ENCODE assay signal across 20 cellular contexts in the genomic region with DNA sequence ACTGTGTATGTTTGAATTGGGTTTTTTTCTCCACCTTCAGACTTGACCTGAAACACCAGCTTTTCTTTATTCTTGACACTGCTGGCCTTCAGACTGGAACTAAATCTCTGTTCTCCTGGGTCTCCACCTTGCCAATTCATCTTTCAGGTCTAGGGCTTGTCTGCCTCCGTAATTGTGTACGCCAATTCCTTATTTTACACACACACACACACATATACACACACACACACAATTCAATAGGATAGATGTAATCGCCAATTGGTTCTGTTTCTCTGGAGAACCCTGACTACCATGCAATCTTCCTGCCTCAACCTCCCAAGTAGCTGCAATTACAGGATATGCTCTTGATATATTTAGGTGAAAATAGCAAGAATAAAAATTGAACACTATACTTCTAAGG. TPM values are rescaled to one million over a fixed set of nuclear protein-coding genes. Genes with fewer than 3 reads are reported as not detected.
DNase-seq lines count a peak whose midpoint lies in the region; ATAC-seq and TF ChIP-seq lines count a peak whose summit lies in the region.
"Had no signal": no experiment of that assay in that cellular context is flagged by ENCODE, and none has a peak within 500 bp of the region (broad histone marks: within the 10 kb centered on the region; RNA-seq: fewer than 3 reads in every experiment).

No MANE protein-coding gene starts in this region.

- no peaks in the 10 kb centered on the region for H3K27me3 Mint-ChIP-seq in activated CD4-positive, alpha-beta memory T cell treated with anti-CD3 and anti-CD28 coated beads, Interleukin-2, amount 10 ng/mL, durations not matched to agents 7 days and 5 days
- H3K27me3 Mint-ChIP-seq in activated CD4-positive, alpha-beta memory T cell treated with anti-CD3 and anti-CD28 coated beads for 36 hours: no peaks in the 10 kb centered on the region
- no peaks in the 10 kb centered on the region for H3K27me3 Mint-ChIP-seq in CD4-positive, alpha-beta memory T cell
- no peaks in the 10 kb centered on the region for H3K27me3 Mint-ChIP-seq in WTC11 (ENCODE audit: low read depth)
- H3K27me3 Mint-ChIP-seq in natural killer cell treated with Interleukin-12 subunit alpha and Interleukin-12 subunit beta and Interleukin-15 and Interleukin-18, amount 100 ng/mL, for 72 hours: no peaks in the 10 kb centered on the region
- H3K27me3 Mint-ChIP-seq: type B pancreatic cell had no signal

- H3K4me3 Mint-ChIP-seq in activated CD4-positive, alpha-beta memory T cell treated with anti-CD3 and anti-CD28 coated beads, Interleukin-2, amount 10 ng/mL, durations not matched to agents 7 days and 5 days: no peak overlapping the region
- H3K4me3 Mint-ChIP-seq in activated CD4-positive, alpha-beta memory T cell treated with anti-CD3 and anti-CD28 coated beads for 36 hours: no peak overlapping the region
- peak overlapping the region; percentile 9 to 89 (median 32) for H3K4me3 Mint-ChIP-seq in CD4-positive, alpha-beta memory T cell
- H3K4me3 Mint-ChIP-seq in WTC11: no peak overlapping the region
- peak overlapping the region; percentile 52 for H3K4me3 Mint-ChIP-seq in natural killer cell treated with Interleukin-12 subunit alpha and Interleukin-12 subunit beta and Interleukin-15 and Interleukin-18, amount 100 ng/mL, for 72 hours
- H3K4me3 Mint-ChIP-seq: type B pancreatic cell had no signal

- POLR2A ChIA-PET in activated CD4-positive, alpha-beta memory T cell treated with anti-CD3 and anti-CD28 coated beads, Interleukin-2, amount 10 ng/mL, durations not matched to agents 7 days and 5 days (lab: Charles Lee): interaction anchor here (1.0 to 2.1 kb wide), 13 partner anchors 9 to 208 kb away, joined by 3 to 23 read pairs (median 5); a partner anchor contains a TSS
- POLR2A ChIA-PET in activated CD4-positive, alpha-beta memory T cell treated with anti-CD3 and anti-CD28 coated beads for 36 hours (lab: Charles Lee): no interaction called here
- POLR2A ChIA-PET in CD4-positive, alpha-beta memory T cell (lab: Charles Lee; ENCODE audit: partially characterized antibody): interaction anchor here (0.8 to 2.7 kb wide), 11 partner anchors 9 to 125 kb away, joined by 3 to 40 read pairs (median 6); a partner anchor contains a TSS
- POLR2A ChIA-PET in WTC11 (lab: Charles Lee): no interaction called here

- DNase-seq in activated CD4-positive, alpha-beta memory T cell treated with anti-CD3 and anti-CD28 coated beads, Interleukin-2, amount 10 ng/mL, durations not matched to agents 7 days and 5 days: no peak
- DNase-seq in activated CD4-positive, alpha-beta memory T cell treated with anti-CD3 and anti-CD28 coated beads for 36 hours: no peak
- DNase-seq in CD4-positive, alpha-beta memory T cell: no peak
- no peak for DNase-seq in WTC11 (ENCODE audit: low spot score)
- no peak for DNase-seq in natural killer cell treated with Interleukin-12 subunit alpha and Interleukin-12 subunit beta and Interleukin-15 and Interleukin-18, amount 100 ng/mL, for 72 hours (ENCODE audit: low spot score)
- no peak for DNase-seq in NCI-H1092 treated with DMSO at 0.1 percent for 48 hours (lab: John Stamatoyannopoulos, UW)
- DNase-seq in globus pallidus (ENCODE audit: low spot score): no peak
- DNase-seq: BE2C, cerebellar nuclear complex, kidney glomerular epithelial cell, NCI-H1092, NCI-H1930, NCI-H526 treated with DMSO at 0.1 percent for 48 hours, WERI-Rb-1 had no signal

- H3K27ac Mint-ChIP-seq in activated CD4-positive, alpha-beta memory T cell treated with anti-CD3 and anti-CD28 coated beads, Interleukin-2, amount 10 ng/mL, durations not matched to agents 7 days and 5 days: peak overlapping the region; percentile 84
- no peak overlapping the region for H3K27ac Mint-ChIP-seq in activated CD4-positive, alpha-beta memory T cell treated with anti-CD3 and anti-CD28 coated beads for 36 hours
- peak overlapping the region; percentile 70 to 97 (median 93) for H3K27ac Mint-ChIP-seq in CD4-positive, alpha-beta memory T cell
- peak overlapping the region; percentile 15; the same call in 1 of the 2 replicates for H3K27ac Mint-ChIP-seq in WTC11
- peak overlapping the region; percentile 50 to 66 for H3K27ac Mint-ChIP-seq in natural killer cell treated with Interleukin-12 subunit alpha and Interleukin-12 subunit beta and Interleukin-15 and Interleukin-18, amount 100 ng/mL, for 72 hours
- H3K27ac Mint-ChIP-seq: type B pancreatic cell had no signal

- no peak overlapping the region for H3K27ac ChIP-seq in CD4-positive, alpha-beta memory T cell (ENCODE audit: low read depth, low read length)
- H3K27ac ChIP-seq: A549, psoas muscle, SJSA1, WERI-Rb-1 had no signal

- ATAC-seq in WTC11 (no peak), GM19023 (IDR thresholded peaks at IDR 0.05; ENCODE audit: unreplicated experiment) (no peak)
- ATAC-seq in natural killer cell treated with Interleukin-12 subunit alpha and Interleukin-12 subunit beta and Interleukin-15 and Interleukin-18, amount 100 ng/mL, for 72 hours: no peak
- ATAC-seq: A549 had no signal

- H3K36me3 ChIP-seq in CD4-positive, alpha-beta memory T cell (ENCODE audit: insufficient read depth, low read length): no peaks in the 10 kb centered on the region
- H3K36me3 ChIP-seq: BE2C, SJSA1, WERI-Rb-1 had no signal

- H3K9me3 Mint-ChIP-seq in activated CD4-positive, alpha-beta memory T cell treated with anti-CD3 and anti-CD28 coated beads, Interleukin-2, amount 10 ng/mL, durations not matched to agents 7 days and 5 days: peaks cover 3% of the 10 kb centered on the region
- no peaks in the 10 kb centered on the region for H3K9me3 Mint-ChIP-seq in activated CD4-positive, alpha-beta memory T cell treated with anti-CD3 and anti-CD28 coated beads for 36 hours
- peaks cover 0 to 3% (median 0%) of the 10 kb centered on the region in 8 donors for H3K9me3 Mint-ChIP-seq in CD4-positive, alpha-beta memory T cell
- H3K9me3 Mint-ChIP-seq in WTC11: no peaks in the 10 kb centered on the region
- peaks cover 4% of the 10 kb centered on the region for H3K9me3 Mint-ChIP-seq in natural killer cell treated with Interleukin-12 subunit alpha and Interleukin-12 subunit beta and Interleukin-15 and Interleukin-18, amount 100 ng/mL, for 72 hours
- H3K9me3 Mint-ChIP-seq: type B pancreatic cell had no signal

- no peaks in the 10 kb centered on the region for H3K9me3 ChIP-seq in CD4-positive, alpha-beta memory T cell (ENCODE audit: control insufficient read depth in 1 of 2, low read length in 2 of 2)
- H3K9me3 ChIP-seq: A549, BE2C, psoas muscle, SJSA1 had no signal

- peaks cover 15% of the 10 kb centered on the region for H3K36me3 Mint-ChIP-seq in activated CD4-positive, alpha-beta memory T cell treated with anti-CD3 and anti-CD28 coated beads, Interleukin-2, amount 10 ng/mL, durations not matched to agents 7 days and 5 days (ENCODE audit: low read depth)
- H3K36me3 Mint-ChIP-seq in activated CD4-positive, alpha-beta memory T cell treated with anti-CD3 and anti-CD28 coated beads for 36 hours: no peaks in the 10 kb centered on the region
- H3K36me3 Mint-ChIP-seq in CD4-positive, alpha-beta memory T cell: peaks cover 0 to 3% of the 10 kb centered on the region in 2 donors
- no peaks in the 10 kb centered on the region for H3K36me3 Mint-ChIP-seq in WTC11
- no peaks in the 10 kb centered on the region for H3K36me3 Mint-ChIP-seq in natural killer cell treated with Interleukin-12 subunit alpha and Interleukin-12 subunit beta and Interleukin-15 and Interleukin-18, amount 100 ng/mL, for 72 hours
- H3K36me3 Mint-ChIP-seq: type B pancreatic cell had no signal

- no peak overlapping the region for H3K4me3 ChIP-seq in CD4-positive, alpha-beta memory T cell (ENCODE audit: low read length in 2 of 2)
- H3K4me3 ChIP-seq: A549, lung, psoas muscle, SJSA1 had no signal

- TF ChIP-seq CTCF in WTC11 (IDR thresholded peaks at IDR 0.05): no peak

- CTCF ChIA-PET in activated CD4-positive, alpha-beta memory T cell treated with anti-CD3 and anti-CD28 coated beads, Interleukin-2, amount 10 ng/mL, durations not matched to agents 7 days and 5 days (lab: Charles Lee): interaction anchor here (0.7 to 3.5 kb wide), 9 partner anchors 9 to 125 kb away, joined by 3 to 29 read pairs (median 6); no protein-coding TSS in a partner anchor
- CTCF ChIA-PET in activated CD4-positive, alpha-beta memory T cell treated with anti-CD3 and anti-CD28 coated beads for 36 hours (lab: Charles Lee): interaction anchor here (1.0 to 2.4 kb wide), 4 partner anchors 33 to 90 kb away, joined by 3 to 7 read pairs (median 4); no protein-coding TSS in a partner anchor
- CTCF ChIA-PET in CD4-positive, alpha-beta memory T cell (lab: Charles Lee; ENCODE audit: partially characterized antibody): interaction anchor here (0.6 to 3.3 kb wide), 6 partner anchors 13 to 51 kb away, joined by 3 to 41 read pairs (median 4); no protein-coding TSS in a partner anchor
- CTCF ChIA-PET in WTC11 (lab: Charles Lee): no interaction called here

- intact Hi-C loops in activated CD4-positive, alpha-beta memory T cell treated with anti-CD3 and anti-CD28 coated beads for 36 hours (cut with micrococcal nuclease): loop anchor here (10.0 kb wide), 2 partner anchors 834 to 1124 kb away; a partner anchor contains a TSS
- intact Hi-C loops in CD4-positive, alpha-beta memory T cell (cut with micrococcal nuclease): no loop called here

- H3K4me1 ChIP-seq in CD4-positive, alpha-beta memory T cell (ENCODE audit: insufficient read depth, low read length): peaks cover 33% of the 10 kb centered on the region
- H3K4me1 ChIP-seq: A549, BE2C, psoas muscle, SJSA1 had no signal

- H3K27me3 ChIP-seq in CD4-positive, alpha-beta memory T cell (ENCODE audit: insufficient read depth, low read length): no peaks in the 10 kb centered on the region
- H3K27me3 ChIP-seq: BE2C, SJSA1 had no signal

- H3K4me1 Mint-ChIP-seq in activated CD4-positive, alpha-beta memory T cell treated with anti-CD3 and anti-CD28 coated beads, Interleukin-2, amount 10 ng/mL, durations not matched to agents 7 days and 5 days: peaks cover 54% of the 10 kb centered on the region
- H3K4me1 Mint-ChIP-seq in activated CD4-positive, alpha-beta memory T cell treated with anti-CD3 and anti-CD28 coated beads for 36 hours (ENCODE audit: low read depth): peaks cover 31% of the 10 kb centered on the region
- H3K4me1 Mint-ChIP-seq in CD4-positive, alpha-beta memory T cell: peaks cover 23 to 62% (median 43%) of the 10 kb centered on the region in 4 donors
- peaks cover 7% of the 10 kb centered on the region; the same call in 1 of the 2 replicates for H3K4me1 Mint-ChIP-seq in WTC11
- H3K4me1 Mint-ChIP-seq in natural killer cell treated with Interleukin-12 subunit alpha and Interleukin-12 subunit beta and Interleukin-15 and Interleukin-18, amount 100 ng/mL, for 72 hours (ENCODE audit: low read depth in 2 of 2): peaks cover 27 to 37% of the 10 kb centered on the region in 2 donors

TF ChIP-seq in WTC11, 78 proteins besides CTCF, POLR2A, EP300 and RAD21 (continues in another document):
- no peak for TF ChIP-seq GABPB1 (CRISPR knock-in tag; IDR thresholded peaks at IDR 0.05)

RNA-seq across cellular contexts. Expression of a gene that starts 6.7 kb away (rescaled TPM):
- total RNA-seq in activated CD4-positive, alpha-beta memory T cell treated with anti-CD3 and anti-CD28 coated beads, Interleukin-2, amount 10 ng/mL, durations not matched to agents 7 days and 5 days: 10 to 100 TPM; 70.1 to 71.8 TPM
- 10 to 100 TPM; 27.8 to 29.2 TPM for total RNA-seq in activated CD4-positive, alpha-beta memory T cell treated with anti-CD3 and anti-CD28 coated beads for 36 hours
- 10 to 100 TPM; 29.6 TPM for total RNA-seq in CD4-positive, alpha-beta memory T cell
- polyA plus RNA-seq in CD4-positive, alpha-beta memory T cell: 10 to 100 TPM; 48.2 to 60.3 TPM
- total RNA-seq in WTC11 (2021): 225 to 236 TPM (median 234 TPM) in 3 replicates
- total RNA-seq in natural killer cell treated with Interleukin-12 subunit alpha and Interleukin-12 subunit beta and Interleukin-15 and Interleukin-18, amount 100 ng/mL, for 72 hours: 10 to 100 TPM; 42.1 to 51.4 TPM

Comparison
In these comparisons a context has a peak if more than half of its experiments do, and no peak if none do; other contexts are left out.
1. POLR2A ChIA-PET loops: an anchor here in activated CD4-positive, alpha-beta memory T cell treated with anti-CD3 and anti-CD28 coated beads, Interleukin-2, amount 10 ng/mL, durations not matched to agents 7 days and 5 days (1.0 to 2.1 kb wide) and CD4-positive, alpha-beta memory T cell (0.8 to 2.7 kb wide); none called in activated CD4-positive, alpha-beta memory T cell treated with anti-CD3 and anti-CD28 coated beads for 36 hours and WTC11.
2. H3K4me3 Mint-ChIP-seq: peak in CD4-positive, alpha-beta memory T cell (8 of 8) and natural killer cell treated with Interleukin-12 subunit alpha and Interleukin-12 subunit beta and Interleukin-15 and Interleukin-18, amount 100 ng/mL, for 72 hours (single experiment); none in activated CD4-positive, alpha-beta memory T cell treated with anti-CD3 and anti-CD28 coated beads, Interleukin-2, amount 10 ng/mL, durations not matched to agents 7 days and 5 days (single experiment), activated CD4-positive, alpha-beta memory T cell treated with anti-CD3 and anti-CD28 coated beads for 36 hours (single experiment) and WTC11 (single experiment).